Comparison of ENCODE assay signal across 34 cellular contexts in genomic region chr10:91573320-91573719, GRCh38.
"Had no signal": no experiment of that assay in that cellular context is flagged by ENCODE, and none has a peak within 500 bp of the region (broad histone marks: within the 10 kb centered on the region; RNA-seq: fewer than 3 reads in every experiment).

No MANE protein-coding gene starts in this region.

- H3K4me2 ChIP-seq: KMS-11 had no signal

- H3K27ac ChIP-seq: KMS-11 had no signal

- H3K4me3 ChIP-seq: MG63 had no signal

- H3K9ac ChIP-seq: KMS-11 had no signal

- H3K36me3 ChIP-seq: MG63 had no signal

- H3K9me3 ChIP-seq: MG63 had no signal

- H3K27me3 ChIP-seq: MG63 had no signal

- DNase-seq: Karpas-422, Kasumi-1, MG63, MM.1S, MV-4-11, NCI-H1048, NCI-H1092, NCI-H1092 treated with DMSO at 0.1 percent for 48 hours, NCI-H1105, NCI-H1105 treated with DMSO at 0.1 percent for 48 hours, NCI-H1417, NCI-H1417 treated with DMSO at 0.1 percent for 48 hours, NCI-H1436, NCI-H1436 treated with DMSO at 0.1 percent for 48 hours, NCI-H146, NCI-H1694, NCI-H1694 treated with DMSO at 0.1 percent for 48 hours, NCI-H187, NCI-H187 treated with DMSO at 0.1 percent for 48 hours, NCI-H1930, NCI-H2029, NCI-H2029 treated with DMSO at 0.1 percent for 48 hours, NCI-H2081, NCI-H2081 treated with DMSO at 0.1 percent for 48 hours, NCI-H2107, NCI-H2171, NCI-H2171 treated with DMSO at 0.1 percent for 48 hours, NCI-H2227 treated with DMSO at 0.1 percent for 48 hours, NCI-H226, NCI-H345, NCI-H446, NCI-H446 treated with DMSO at 0.1 percent for 48 hours, NCI-H510A had no signal
